In genomic region chr12:109968032-109968420, GRCh38 we compare ENCODE assay signal across 20 cellular contexts. TPM values are rescaled to one million over a fixed set of nuclear protein-coding genes. Genes with fewer than 3 reads are reported as not detected.
A peak's percentile ranks its signal among the peaks of the same experiment; 100 is the strongest.
DNase-seq lines count a peak whose midpoint lies in the region; ATAC-seq, FAIRE-seq and TF ChIP-seq lines count a peak whose summit lies in the region.
"Had no signal": no experiment of that assay in that cellular context is flagged by ENCODE, and none has a peak within 500 bp of the region (broad histone marks: within the 10 kb centered on the region; RNA-seq: fewer than 3 reads in every experiment).

No MANE protein-coding gene starts in this region.

- no peaks in the 10 kb centered on the region for H3K27me3 Mint-ChIP-seq in activated CD4-positive, alpha-beta T cell treated with anti-CD3 and anti-CD28 coated beads for 36 hours

- in situ Hi-C loops in GM12878 (cut with MboI) (no loop called here), KBM-7 (cut with MboI; ENCODE audit: low pct_unique_long_range_greater_than_20kb, low sequenced_read_pairs) (no loop called here)

- peaks cover 12% of the 10 kb centered on the region for H3K4me1 Mint-ChIP-seq in activated CD4-positive, alpha-beta T cell treated with anti-CD3 and anti-CD28 coated beads for 36 hours

- no peak for TF ChIP-seq EP300 in GM12878 (IDR thresholded peaks at IDR 0.05; ENCODE audit: borderline replicate concordance in 1 of 2, control insufficient read depth in 1 of 2, low read depth in 2 of 2, low read length in 2 of 2)

- H3K4me3 ChIP-seq in PC-9 (no peak overlapping the region), GM12878 (no peak overlapping the region), neutrophil (ENCODE audit: low read depth in 1 of 2, low read length in 1 of 2) (no peak overlapping the region)
- H3K4me3 ChIP-seq: ascending aorta, colonic mucosa, esophagus squamous epithelium, SK-N-MC, suprapubic skin had no signal

- no peak overlapping the region for H3K4me3 Mint-ChIP-seq in activated CD4-positive, alpha-beta T cell treated with anti-CD3 and anti-CD28 coated beads for 36 hours

- H3K4me1 ChIP-seq in PC-9 (replicated peaks; ENCODE audit: insufficient read depth) (peaks cover 19% of the 10 kb centered on the region), GM12878 (ENCODE audit: control insufficient read depth, insufficient read depth, low read length) (peaks cover 15% of the 10 kb centered on the region), neutrophil (ENCODE audit: control insufficient read depth in 1 of 2, insufficient read depth in 1 of 2, low read depth in 1 of 2, low read length in 1 of 2) (no peaks in the 10 kb centered on the region)
- H3K4me1 ChIP-seq: ascending aorta, esophagus squamous epithelium, suprapubic skin had no signal

- peaks cover 10% of the 10 kb centered on the region; the same call in 1 of the 2 replicates for H3F3A ChIP-seq in PC-9 (ENCODE audit: insufficient read depth, low read depth)

- no peaks in the 10 kb centered on the region for H4K20me1 ChIP-seq in PC-9 (ENCODE audit: insufficient read depth)
- H4K20me1 ChIP-seq in GM12878 (ENCODE audit: control insufficient read depth, insufficient read depth): no peaks in the 10 kb centered on the region

- intact Hi-C loops in activated CD4-positive, alpha-beta T cell treated with anti-CD3 and anti-CD28 coated beads for 36 hours (cut with DNase I, micrococcal nuclease): no loop called here
- intact Hi-C loops in PC-9 (cut with micrococcal nuclease; ENCODE audit: unreplicated experiment): no loop called here
- intact Hi-C loops in GM12878 (cut with micrococcal nuclease; ENCODE audit: unreplicated experiment): no loop called here

- H3K9ac ChIP-seq in GM12878 (ENCODE audit: control insufficient read depth, insufficient read depth, low read length): no peak overlapping the region
- H3K9ac ChIP-seq: KMS-11 had no signal

- H3K36me3 Mint-ChIP-seq in activated CD4-positive, alpha-beta T cell treated with anti-CD3 and anti-CD28 coated beads for 36 hours (ENCODE audit: low read depth): peaks cover 41% of the 10 kb centered on the region

- POLR2A ChIA-PET in activated CD4-positive, alpha-beta T cell treated with anti-CD3 and anti-CD28 coated beads for 36 hours (lab: Charles Lee): no interaction called here
- POLR2A ChIA-PET in PC-9 (lab: Charles Lee; ENCODE audit: unreplicated experiment) (interaction anchor here (0.7 kb wide), 1 partner anchor 17 kb away, joined by 11 read pairs; no protein-coding TSS in a partner anchor), GM12878 (lab: Charles Lee) (no interaction called here)

- peak overlapping the region; percentile 53 for H3K27ac ChIP-seq in PC-9
- H3K27ac ChIP-seq in GM12878 (ENCODE audit: control insufficient read depth, insufficient read depth): no peak overlapping the region; the same call in 1 of the 2 replicates
- peak overlapping the region; percentile 42 for H3K27ac ChIP-seq in neutrophil
- H3K27ac ChIP-seq: ascending aorta, colonic mucosa, esophagus squamous epithelium, KMS-11, suprapubic skin had no signal

- WGBS in GM12878 (ENCODE audit: insufficient coverage, insufficient replicate concordance, low lambda C conversion rate, missing lambda C conversion rate): 74% methylated on average over 2 of the region's 2 CpGs

- no peak for TF ChIP-seq RAD21 in GM12878 (IDR thresholded peaks at IDR 0.05; ENCODE audit: insufficient read depth, low read depth, low read length)

- H3K27me3 ChIP-seq in PC-9 (ENCODE audit: insufficient read depth, low read depth) (no peaks in the 10 kb centered on the region), GM12878 (replicated peaks in 1 of 2; ENCODE audit: control insufficient read depth in 2 of 2, insufficient read depth in 2 of 2, low read length in 1 of 2) (no peaks in the 10 kb centered on the region), neutrophil (no peaks in the 10 kb centered on the region)
- H3K27me3 ChIP-seq: ascending aorta, colonic mucosa, esophagus squamous epithelium, suprapubic skin had no signal

- H3K9me3 Mint-ChIP-seq in activated CD4-positive, alpha-beta T cell treated with anti-CD3 and anti-CD28 coated beads for 36 hours (ENCODE audit: low read depth): no peaks in the 10 kb centered on the region

- H3K36me3 ChIP-seq in PC-9 (ENCODE audit: low read depth): peaks cover 7% of the 10 kb centered on the region; the same call in 1 of the 2 replicates
- peaks cover 8 to 32% of the 10 kb centered on the region in 2 experiments for H3K36me3 ChIP-seq in GM12878 (ENCODE audit: control insufficient read depth in 2 of 2, insufficient read depth in 2 of 2, low read length in 1 of 2)
- H3K36me3 ChIP-seq in neutrophil: peaks cover 99% of the 10 kb centered on the region

- H3K4me2 ChIP-seq in PC-9: 0 out of 2 replicates have a peak overlapping the region, but pooled peaks have one; percentile 12
- no peak overlapping the region for H3K4me2 ChIP-seq in GM12878 (ENCODE audit: control insufficient read depth, insufficient read depth)
- H3K4me2 ChIP-seq: KMS-11 had no signal

- peak; percentile 82 for ATAC-seq in activated CD4-positive, alpha-beta T cell treated with anti-CD3 and anti-CD28 coated beads for 36 hours
- ATAC-seq in GM12878 (peak; percentile 48), HG02840 (IDR thresholded peaks at IDR 0.05; ENCODE audit: low FRiP score, unreplicated experiment) (no peak)

- TF ChIP-seq CTCF in PC-9 (conservative IDR thresholded peaks at IDR 0.05) (no peak), GM12878 (IDR thresholded peaks at IDR 0.05 in 2 of 3, conservative IDR thresholded peaks at IDR 0.05 in 1 of 3; ENCODE audit: control insufficient read depth in 2 of 3, extremely low read depth in 1 of 3, insufficient read depth in 1 of 3, low read depth in 3 of 3, low read length in 3 of 3) (no peak), neutrophil (IDR thresholded peaks at IDR 0.05) (no peak)

- peak overlapping the region; percentile 58 for H3K27ac Mint-ChIP-seq in activated CD4-positive, alpha-beta T cell treated with anti-CD3 and anti-CD28 coated beads for 36 hours

- CTCF ChIA-PET in activated CD4-positive, alpha-beta T cell treated with anti-CD3 and anti-CD28 coated beads for 36 hours (lab: Charles Lee): interaction anchor here (0.6 to 1.1 kb wide), 3 partner anchors 29 to 133 kb away, joined by 3 read pairs; partner anchors contain the start of gene ANKRD13A
- CTCF ChIA-PET in PC-9 (lab: Charles Lee) (no interaction called here), GM12878 (lab: Yijun Ruan, JAX) (interaction anchor here (1.0 to 1.7 kb wide), 3 partner anchors 9 to 123 kb away, joined by 3 to 4 read pairs (median 4); no protein-coding TSS in a partner anchor)

- no peak for FAIRE-seq in GM12878 (lab: Jason Lieb, UNC)
- FAIRE-seq: A204.1 had no signal

- SMC1A ChIA-PET in GM12878 (lab: Charles Lee; ENCODE audit: uncharacterized antibody, unreplicated experiment): interaction anchor here (0.8 to 1.4 kb wide), 3 partner anchors 22 to 37 kb away, joined by 3 to 6 read pairs (median 4); no protein-coding TSS in a partner anchor

- RAD21 ChIA-PET in GM12878 (lab: Charles Lee; ENCODE audit: unreplicated experiment): interaction anchor here (0.9 kb wide), 1 partner anchor 31 kb away, joined by 3 read pairs; the partner anchor contains the start of gene ANKRD13A

- no peak overlapping the region for H2AFZ ChIP-seq in PC-9
- H2AFZ ChIP-seq in GM12878 (ENCODE audit: control insufficient read depth, low read depth, low read length): no peak overlapping the region

- H3K79me2 ChIP-seq in PC-9 (ENCODE audit: low read depth) (no peaks in the 10 kb centered on the region), GM12878 (ENCODE audit: control insufficient read depth, insufficient read depth, low read length) (no peaks in the 10 kb centered on the region; the same call in 1 of the 2 replicates)

- no peak for DNase-seq in activated CD4-positive, alpha-beta T cell treated with anti-CD3 and anti-CD28 coated beads for 36 hours
- DNase-seq in activated CD4-positive, alpha-beta T cell treated with anti-CD3 and anti-CD28 coated beads for 4 hours: no peak
- DNase-seq in PC-9 (no peak), GM12878 (ENCODE audit: low read depth, low spot score) (no peak), HT-29 (ENCODE audit: low spot score) (no peak), KBM-7 (no peak)
- DNase-seq: colonic mucosa; EL; esophagus squamous epithelium; HCEC 1CT; NCI-H1436 treated with DMSO at 0.1 percent for 48 hours; NCI-H446 treated with DMSO at 0.1 percent for 48 hours; stimulated activated CD4-positive, alpha-beta T cell treated with anti-CD3 and anti-CD28 coated beads, Interleukin-12 subunit alpha, Interleukin-12 subunit beta, amount 100 ng/mL, for 4 hours had no signal

- BruUV-seq in PC-9 (replicated peaks; lab: Mats Ljungman, UMichigan): no TSS peak
- BruUV-seq in GM12878 (replicated peaks; lab: Mats Ljungman, UMichigan): no TSS peak

- no peak for TF ChIP-seq POLR2A in GM12878 (IDR thresholded peaks at IDR 0.05; ENCODE audit: low read depth, low read length)

- H3K9me3 ChIP-seq in PC-9 (ENCODE audit: insufficient read depth, low read depth) (no peaks in the 10 kb centered on the region), GM12878 (replicated peaks; ENCODE audit: control insufficient read depth, insufficient read depth, low read length) (no peaks in the 10 kb centered on the region), neutrophil (no peaks in the 10 kb centered on the region)
- H3K9me3 ChIP-seq: ascending aorta, colonic mucosa, esophagus squamous epithelium, suprapubic skin had no signal

- H3K9me2 ChIP-seq in PC-9 (ENCODE audit: insufficient read depth): no peaks in the 10 kb centered on the region

RNA-seq across cellular contexts. Expression of gene GIT2, which starts 28.1 kb away (rescaled TPM):
- total RNA-seq in activated CD4-positive, alpha-beta T cell treated with anti-CD3 and anti-CD28 coated beads for 36 hours: 10 to 100 TPM; 50.2 to 58.2 TPM
- 27.2 and 36.7 TPM in 2 replicates for total RNA-seq in PC-9 (2021)
- total RNA-seq in GM12878 (2013; cell fraction: nucleolus; rRNA removed): 220 and 223 TPM in 2 replicates
- 34.0 and 34.3 TPM in 2 replicates for total RNA-seq in GM12878 (2014; rRNA removed)
- 43.7 and 44.3 TPM in 2 replicates for total RNA-seq in GM12878 (2014; rRNA removed; fragmentation: Illumina TruSeq; extraction: Trizol)
- 44.1 and 45.5 TPM in 2 replicates for total RNA-seq in GM12878 (2021)
- polyA plus RNA-seq in GM12878 (2011; ENCODE audit: low read depth): 24.2 TPM
- polyA plus RNA-seq in GM12878 (2011; rRNA removed): 44.1 and 47.7 TPM in 2 replicates
- 34.4 and 36.4 TPM in 2 replicates for polyA plus RNA-seq in GM12878 (2011; cell fraction: cytosol; rRNA removed)
- polyA plus RNA-seq in GM12878 (2011; cell fraction: nucleus; rRNA removed): 77.9 TPM in 2 replicates
- 28.0 and 33.4 TPM in 2 replicates for polyA plus RNA-seq in GM12878 (2012)
- polyA plus RNA-seq in GM12878 (2014; fragmentation: Illumina TruSeq; extraction: Trizol): 47.3 and 55.8 TPM in 2 replicates
- 1 to 10 TPM; 9.1 to 9.4 TPM for polyA plus RNA-seq in GM12878 (2014; fragmentation: Nextera tagmentation; extraction: Ambion mirVana)
- polyA plus RNA-seq in GM12878 (2014; rRNA removed): 42.0 and 43.3 TPM in 2 replicates
- polyA plus RNA-seq in GM12878 (2016; fragmentation: Nextera tagmentation; extraction: Ambion mirVana): 10 to 100 TPM; 49.9 TPM
- polyA minus RNA-seq in GM12878 (2011; rRNA and poly(A)+ RNA removed): 71.2 and 81.6 TPM in 2 replicates
- polyA minus RNA-seq in GM12878 (2011; cell fraction: cytosol; rRNA and poly(A)+ RNA removed): 11.9 and 25.9 TPM in 2 replicates
- polyA minus RNA-seq in GM12878 (2011; cell fraction: nucleus; rRNA and poly(A)+ RNA removed): 57.8 and 95.2 TPM in 2 replicates
- total RNA-seq in HT-29 (2014; rRNA removed; shearing (Covaris generic)): 9.8 and 15.3 TPM in 2 replicates

RNA-seq across cellular contexts. Expression of gene ANKRD13A, which starts 31.2 kb away (rescaled TPM):
- 10 to 100 TPM; 38.2 to 39.8 TPM for total RNA-seq in activated CD4-positive, alpha-beta T cell treated with anti-CD3 and anti-CD28 coated beads for 36 hours
- total RNA-seq in PC-9 (2021) (61.8 and 66.9 TPM in 2 replicates), GM12878 (2014; rRNA removed) (90.1 and 93.4 TPM in 2 replicates), GM12878 (2014; rRNA removed; fragmentation: Illumina TruSeq; extraction: Trizol) (76.9 and 85.2 TPM in 2 replicates), GM12878 (2021) (78.8 and 81.4 TPM in 2 replicates)
- total RNA-seq in GM12878 (2013; cell fraction: nucleolus; rRNA removed): 186 and 192 TPM in 2 replicates
- polyA plus RNA-seq in GM12878 (2011; ENCODE audit: low read depth): 44.8 TPM
- polyA plus RNA-seq in GM12878 (2011; rRNA removed) (82.8 and 110 TPM in 2 replicates), GM12878 (2014; fragmentation: Illumina TruSeq; extraction: Trizol) (76.2 and 106 TPM in 2 replicates), GM12878 (2014; fragmentation: Nextera tagmentation; extraction: Ambion mirVana) (10 to 100 TPM; 10.2 to 18.2 TPM), GM12878 (2014; rRNA removed) (75.2 and 89.1 TPM in 2 replicates), GM12878 (2016; fragmentation: Nextera tagmentation; extraction: Ambion mirVana) (10 to 100 TPM; 38.5 to 40.3 TPM)
- polyA plus RNA-seq in GM12878 (2011; cell fraction: cytosol; rRNA removed): 76.6 and 102 TPM in 2 replicates
- polyA plus RNA-seq in GM12878 (2011; cell fraction: nucleus; rRNA removed): 147 and 169 TPM in 2 replicates
- polyA plus RNA-seq in GM12878 (2012): 53.4 and 59.4 TPM in 2 replicates
- polyA minus RNA-seq in GM12878 (2011; rRNA and poly(A)+ RNA removed): 65.0 and 97.9 TPM in 2 replicates
- polyA minus RNA-seq in GM12878 (2011; cell fraction: cytosol; rRNA and poly(A)+ RNA removed): 22.2 and 25.9 TPM in 2 replicates
- 35.7 and 47.7 TPM in 2 replicates for polyA minus RNA-seq in GM12878 (2011; cell fraction: nucleus; rRNA and poly(A)+ RNA removed)
- 21.5 and 30.5 TPM in 2 replicates for total RNA-seq in HT-29 (2014; rRNA removed; shearing (Covaris generic))
